Comparison of ENCODE assay signal across 22 cellular contexts in genomic region chr5:112933651-112934365, GRCh38. TPM values are rescaled to one million over a fixed set of nuclear protein-coding genes. Genes with fewer than 3 reads are reported as not detected.
DNase-seq lines count a peak whose midpoint lies in the region; ATAC-seq and TF ChIP-seq lines count a peak whose summit lies in the region.
"Had no signal": no experiment of that assay in that cellular context is flagged by ENCODE, and none has a peak within 500 bp of the region (broad histone marks: within the 10 kb centered on the region; RNA-seq: fewer than 3 reads in every experiment).

No MANE protein-coding gene starts in this region.

- H3K4me2 ChIP-seq in mesenchymal stem cell (ENCODE audit: low read length, poor library complexity, severe bottlenecking) = no peak overlapping the region
- H3K4me2 ChIP-seq: GM23338 had no signal

- no peaks in the 10 kb centered on the region for H3K36me3 Mint-ChIP-seq in HFFc6 (ENCODE audit: low read depth)

- ATAC-seq in HG02870 (IDR thresholded peaks at IDR 0.05; ENCODE audit: unreplicated experiment) = no peak
- ATAC-seq: GM23338; left lobe of liver; naive thymus-derived CD4-positive, alpha-beta T cell; T-helper 17 cell had no signal

- H3K79me1 ChIP-seq in mesenchymal stem cell (replicated peaks; ENCODE audit: low read length, poor library complexity, severe bottlenecking) = no peaks in the 10 kb centered on the region

- no peak overlapping the region for H2AK5ac ChIP-seq in mesenchymal stem cell (ENCODE audit: low read length, severe bottlenecking)

- H3K9me3 Mint-ChIP-seq in HFFc6 = no peaks in the 10 kb centered on the region
- H3K9me3 Mint-ChIP-seq: activated CD4-positive, alpha-beta T cell treated with anti-CD3 and anti-CD28 coated beads, Interleukin-2, amount 10 ng/mL, durations not matched to agents 24 days and 14 days; CD8-positive, alpha-beta memory T cell; GM23338 had no signal

- H2AFZ ChIP-seq in mesenchymal stem cell (ENCODE audit: low read depth, low read length) = no peak overlapping the region
- H2AFZ ChIP-seq: GM23338 had no signal

- no peak overlapping the region for H3K14ac ChIP-seq in mesenchymal stem cell (ENCODE audit: low read length in 2 of 2)

- H3K27ac ChIP-seq in mesenchymal stem cell (ENCODE audit: low read length, poor library complexity, severe bottlenecking) = no peak overlapping the region
- H3K27ac ChIP-seq: brain microvascular endothelial cell, Peyer's patch had no signal

- H2BK120ac ChIP-seq in mesenchymal stem cell (ENCODE audit: low read depth, low read length) = no peak overlapping the region

- DNase-seq in AG09319 (ENCODE audit: extremely low read depth, low read depth) (peak; percentile 55), HFFc6 (peak; percentile 76), brain pericyte (ENCODE audit: low read depth, low spot score) (peak; percentile 26), mesenchymal stem cell (peak; percentile 58), foreskin melanocyte (no peak)
- DNase-seq in activated CD8-positive, alpha-beta memory T cell treated with anti-CD3 and anti-CD28 coated beads for 24 hours = no peak
- DNase-seq in activated CD4-positive, alpha-beta T cell treated with anti-CD3 and anti-CD28 coated beads, Interleukin-2, amount 50 U/mL, for 1 hour = no peak
- DNase-seq: activated CD4-positive, alpha-beta T cell treated with anti-CD3 and anti-CD28 coated beads, Interleukin-2, amount 10 ng/mL, durations not matched to agents 24 days and 14 days; activated effector memory CD4-positive, alpha-beta T cell treated with anti-CD3 and anti-CD28 coated beads, Interleukin-2, amount 50 U/mL, for 16 hours; brain microvascular endothelial cell; CD8-positive, alpha-beta memory T cell; effector memory CD4-positive, alpha-beta T cell; KG1; naive thymus-derived CD4-positive, alpha-beta T cell; NCI-H1694 treated with DMSO at 0.1 percent for 48 hours; NCI-H524 treated with DMSO at 0.1 percent for 48 hours; Peyer's patch; stimulated activated CD4-positive, alpha-beta T cell treated with anti-CD3 and anti-CD28 coated beads, Interleukin-2, amount 100 ng/mL, for 24 hours; T-helper 17 cell had no signal

- no peak overlapping the region for H4K8ac ChIP-seq in mesenchymal stem cell (ENCODE audit: low read length)

- H3K27me3 Mint-ChIP-seq in HFFc6 (ENCODE audit: insufficient read depth) = peaks cover 3% of the 10 kb centered on the region
- H3K27me3 Mint-ChIP-seq: CD8-positive, alpha-beta memory T cell; naive thymus-derived CD4-positive, alpha-beta T cell; T-helper 17 cell had no signal

- H2BK12ac ChIP-seq in mesenchymal stem cell (ENCODE audit: low read length in 2 of 2) = no peak overlapping the region

- TF ChIP-seq CTCF in AG09319 (IDR thresholded peaks at IDR 0.05; ENCODE audit: low read depth, low read length) (no peak), HFFc6 (IDR thresholded peaks at IDR 0.05) (no peak)

- no peaks in the 10 kb centered on the region for H3K4me1 ChIP-seq in mesenchymal stem cell (ENCODE audit: control insufficient read depth, insufficient read depth, low read depth, low read length)

- no peaks in the 10 kb centered on the region for H3K36me3 ChIP-seq in mesenchymal stem cell (ENCODE audit: control insufficient read depth in 1 of 2, insufficient read depth in 2 of 2, low read depth in 1 of 2, low read length in 2 of 2)
- H3K36me3 ChIP-seq: brain microvascular endothelial cell, Peyer's patch had no signal

- H3K4ac ChIP-seq in mesenchymal stem cell (ENCODE audit: low read depth in 1 of 2, low read length in 2 of 2) = no peak overlapping the region

- no peak overlapping the region for H2BK15ac ChIP-seq in mesenchymal stem cell (ENCODE audit: low read depth, poor library complexity, severe bottlenecking)

- peaks cover 27% of the 10 kb centered on the region for H3K4me1 Mint-ChIP-seq in HFFc6 (ENCODE audit: low read depth)

- H3K9ac ChIP-seq in mesenchymal stem cell (ENCODE audit: low read length) = peak overlapping the region; percentile 64

- no peak overlapping the region for H2BK5ac ChIP-seq in mesenchymal stem cell (ENCODE audit: low read depth, low read length, poor library complexity, severe bottlenecking)

- 100% methylated on average over 1 of the region's 1 CpG for WGBS in mesenchymal stem cell

- H3K27ac Mint-ChIP-seq in HFFc6 = peak overlapping the region; percentile 48
- H3K27ac Mint-ChIP-seq: CD8-positive, alpha-beta memory T cell; GM23338; naive thymus-derived CD4-positive, alpha-beta T cell; T-helper 17 cell had no signal

- no peak overlapping the region for H3K18ac ChIP-seq in mesenchymal stem cell (ENCODE audit: low read depth in 1 of 2, low read length in 2 of 2)

- no peak overlapping the region for H4K91ac ChIP-seq in mesenchymal stem cell (ENCODE audit: low read length)

- H3K9me3 ChIP-seq in mesenchymal stem cell (ENCODE audit: control insufficient read depth, low read length) = no peaks in the 10 kb centered on the region
- H3K9me3 ChIP-seq: Peyer's patch had no signal

- no peak overlapping the region for H3K23ac ChIP-seq in mesenchymal stem cell (ENCODE audit: low read length in 2 of 2)

- no peak overlapping the region for H3K4me3 Mint-ChIP-seq in HFFc6
- H3K4me3 Mint-ChIP-seq: activated CD4-positive, alpha-beta T cell treated with anti-CD3 and anti-CD28 coated beads, Interleukin-2, amount 10 ng/mL, durations not matched to agents 24 days and 14 days; CD8-positive, alpha-beta memory T cell; GM23338; naive thymus-derived CD4-positive, alpha-beta T cell; T-helper 17 cell had no signal

- peak overlapping the region in 1 of 2 experiments; percentile 6 for H3K4me3 ChIP-seq in mesenchymal stem cell (ENCODE audit: insufficient read depth in 1 of 2, low read depth in 1 of 2, low read length in 2 of 2)
- H3K4me3 ChIP-seq: GM23338, Peyer's patch had no signal

- no peaks in the 10 kb centered on the region for H3K27me3 ChIP-seq in mesenchymal stem cell (ENCODE audit: control insufficient read depth in 1 of 2, insufficient read depth in 1 of 2, low read length in 2 of 2)
- H3K27me3 ChIP-seq: brain microvascular endothelial cell, Peyer's patch had no signal

RNA-seq across cellular contexts. Expression of gene REEP5, which starts 11.8 kb away (rescaled TPM):
- total RNA-seq in HFFc6 (2021; fragmentation: NEBNext Ultra II Directional; extraction: Animal tissue kit (Norgen Biotek cat#: 25700)) = 100 to 1,000 TPM in 4 of 6 experiments, 10 to 100 TPM in 2; 95.9 to 143 (median 107) TPM
- 80.8 TPM for polyA plus RNA-seq in mesenchymal stem cell (2013, experiment 1 of 2)
- polyA plus RNA-seq in mesenchymal stem cell (2013, experiment 2 of 2) = 89.2 TPM

RNA-seq across cellular contexts. Expression of gene DCP2, which starts 42.8 kb away (rescaled TPM):
- 10 to 100 TPM; 16.4 to 18.4 (median 18.0) TPM for total RNA-seq in HFFc6 (2021; fragmentation: NEBNext Ultra II Directional; extraction: Animal tissue kit (Norgen Biotek cat#: 25700))
- polyA plus RNA-seq in mesenchymal stem cell (2013, experiment 1 of 2) = 10.1 TPM
- 11.1 TPM for polyA plus RNA-seq in mesenchymal stem cell (2013, experiment 2 of 2)

Comparison
In these comparisons a context has a peak if more than half of its experiments do, and no peak if none do; other contexts are left out.
1. DNase-seq: peak in AG09319 (single experiment), HFFc6 (single experiment), brain pericyte (single experiment) and mesenchymal stem cell (single experiment); none in foreskin melanocyte (single experiment), activated CD8-positive, alpha-beta memory T cell treated with anti-CD3 and anti-CD28 coated beads for 24 hours (single experiment) and activated CD4-positive, alpha-beta T cell treated with anti-CD3 and anti-CD28 coated beads, Interleukin-2, amount 50 U/mL, for 1 hour (single experiment).